15 cellular contexts compared by ENCODE assay signal in genomic region chr12:19222566-19222965, GRCh38.
A peak's percentile ranks its signal among the peaks of the same experiment; 100 is the strongest.
DNase-seq lines count a peak whose midpoint lies in the region; ATAC-seq and TF ChIP-seq lines count a peak whose summit lies in the region.
"Had no signal": no experiment of that assay in that cellular context is flagged by ENCODE, and none has a peak within 500 bp of the region (broad histone marks: within the 10 kb centered on the region; RNA-seq: fewer than 3 reads in every experiment).

No MANE protein-coding gene starts in this region.

- no peak overlapping the region for H3K4me3 ChIP-seq in gastroesophageal sphincter
- H3K4me3 ChIP-seq: dorsolateral prefrontal cortex had no signal

- no peak for TF ChIP-seq POLR2A in gastroesophageal sphincter (IDR thresholded peaks at IDR 0.05)

- no peak for ATAC-seq in gastroesophageal sphincter
- ATAC-seq: natural killer cell treated with Interleukin-12 subunit alpha and Interleukin-12 subunit beta and Interleukin-15 and Interleukin-18, amount 100 ng/mL, for 72 hours; Panc1 had no signal

- no peak for TF ChIP-seq CTCF in gastroesophageal sphincter (IDR thresholded peaks at IDR 0.05)

- TF ChIP-seq EP300 in gastroesophageal sphincter (IDR thresholded peaks at IDR 0.05), result no peak

- H3K9me3 ChIP-seq in gastroesophageal sphincter, result no peaks in the 10 kb centered on the region

- no peaks in the 10 kb centered on the region for H3K36me3 ChIP-seq in gastroesophageal sphincter

- 18 to 46% methylated on average over 3 of the region's 3 CpGs for WGBS in gastroesophageal sphincter (ENCODE audit: low coverage in 1 of 2), 2 donors

- peaks cover 0 to 59% (median 9%) of the 10 kb centered on the region in 3 donors for H3K4me1 ChIP-seq in gastroesophageal sphincter

- H3K27me3 ChIP-seq in gastroesophageal sphincter, result no peaks in the 10 kb centered on the region
- H3K27me3 ChIP-seq: dorsolateral prefrontal cortex had no signal

- H3K27ac ChIP-seq in gastroesophageal sphincter, result peak overlapping the region in 3 of 4 donors; percentile 47 to 48 (median 48)

- peak; percentile 37 for DNase-seq in NCI-H2171 treated with DMSO at 0.1 percent for 48 hours (lab: John Stamatoyannopoulos, UW)
- no peak for DNase-seq in NCI-H2171 (lab: John Stamatoyannopoulos, UW)
- peak; percentile 69 to 75 for DNase-seq in NCI-H446 (lab: John Stamatoyannopoulos, UW)
- DNase-seq in renal cortical epithelial cell (ENCODE audit: low read depth), result peak; percentile 85
- DNase-seq in OCI-M1 (lab: John Stamatoyannopoulos, UW), result no peak
- no peak for DNase-seq in A172 (ENCODE audit: low spot score)
- no peak for DNase-seq in activated naive CD4-positive, alpha-beta T cell (lab: John Stamatoyannopoulos, UW)
- DNase-seq: activated CD4-positive, alpha-beta T cell treated with anti-CD3 and anti-CD28 coated beads, Interleukin-2, amount 10 ng/mL, durations not matched to agents 7 days and 5 days; activated CD8-positive, alpha-beta memory T cell treated with anti-CD3 and anti-CD28 coated beads, Interleukin-2, amount 50 U/mL, for 48 hours; CD8-positive, alpha-beta memory T cell; head of caudate nucleus had no signal

Comparison
In these comparisons a context has a peak if more than half of its experiments do, and no peak if none do; other contexts are left out.
1. DNase-seq: peak in NCI-H2171 treated with DMSO at 0.1 percent for 48 hours (single experiment), NCI-H446 (2 of 2) and renal cortical epithelial cell (single experiment); none in NCI-H2171 (single experiment), OCI-M1 (single experiment), A172 (single experiment) and activated naive CD4-positive, alpha-beta T cell (0 of 4).